Comparison of ENCODE assay signal across 17 cellular contexts in genomic region chr11:104256525-104256924, GRCh38.
DNase-seq lines count a peak whose midpoint lies in the region; ATAC-seq, FAIRE-seq and TF ChIP-seq lines count a peak whose summit lies in the region.
"Had no signal": no experiment of that assay in that cellular context is flagged by ENCODE, and none has a peak within 500 bp of the region (broad histone marks: within the 10 kb centered on the region; RNA-seq: fewer than 3 reads in every experiment).

No MANE protein-coding gene starts in this region.

- H3K79me1 ChIP-seq in H1 (ENCODE audit: low read depth, low read length): no peaks in the 10 kb centered on the region

- H3K4ac ChIP-seq in H1 (replicated peaks; ENCODE audit: insufficient read length, low read depth, low read length): no peak overlapping the region

- no peaks in the 10 kb centered on the region for H3K27me3 ChIP-seq in OCI-LY3 (ENCODE audit: low read depth, low read length)
- no peaks in the 10 kb centered on the region for H3K27me3 ChIP-seq in H1 (replicated peaks in 1 of 4; ENCODE audit: control insufficient read depth in 3 of 4, extremely low read depth in 1 of 4, insufficient read depth in 3 of 4, low read length in 3 of 4)
- H3K27me3 ChIP-seq: stomach had no signal

- H3K36me3 ChIP-seq in OCI-LY3 (replicated peaks; ENCODE audit: low read depth, low read length): no peaks in the 10 kb centered on the region
- no peaks in the 10 kb centered on the region for H3K36me3 ChIP-seq in H1 (ENCODE audit: control insufficient read depth in 2 of 4, insufficient read depth in 4 of 4, low read length in 3 of 4)
- H3K36me3 ChIP-seq: stomach had no signal

- H3K79me2 ChIP-seq in OCI-LY3 (ENCODE audit: low read length) (no peaks in the 10 kb centered on the region), H1 (ENCODE audit: control insufficient read depth in 1 of 2, insufficient read depth in 2 of 2, low read length in 2 of 2) (no peaks in the 10 kb centered on the region)

- H3K4me3 ChIP-seq in OCI-LY3 (ENCODE audit: low read length) (no peak overlapping the region), H1 (ENCODE audit: extremely low read depth in 1 of 4, insufficient read depth in 2 of 4, low read depth in 3 of 4, low read length in 4 of 4) (no peak overlapping the region)
- H3K4me3 ChIP-seq: A549, stomach had no signal

- POLR2A ChIA-PET in H1 (lab: Charles Lee; ENCODE audit: partially characterized antibody): no interaction called here

- H3K4me2 ChIP-seq in OCI-LY3 (ENCODE audit: low read length) (no peak overlapping the region), H1 (ENCODE audit: insufficient read depth in 1 of 2, low read depth in 2 of 2, low read length in 2 of 2) (no peak overlapping the region)
- H3K4me2 ChIP-seq: A549 had no signal

- H2AK5ac ChIP-seq in H1 (ENCODE audit: low read depth, low read length): no peak overlapping the region

- peaks cover 9% of the 10 kb centered on the region for H3K4me1 ChIP-seq in OCI-LY3 (ENCODE audit: low read length)
- no peaks in the 10 kb centered on the region for H3K4me1 ChIP-seq in H1 (replicated peaks in 1 of 4; ENCODE audit: control insufficient read depth in 3 of 4, insufficient read depth in 4 of 4, low read length in 3 of 4)
- H3K4me1 ChIP-seq: A549, stomach had no signal

- H3K9ac ChIP-seq in OCI-LY3 (ENCODE audit: low read length) (no peak overlapping the region), H1 (replicated peaks in 1 of 4; ENCODE audit: extremely low read depth in 1 of 4, low read depth in 3 of 4, low read length in 3 of 4) (no peak overlapping the region)

- peak; percentile 27 to 30; a peak in 2 of 4 replicates for TF ChIP-seq RAD21 in H1 (IDR thresholded peaks at IDR 0.05 in 1 of 2, conservative IDR thresholded peaks at IDR 0.05 in 1 of 2; ENCODE audit: low read depth in 2 of 2, low read length in 2 of 2)

- H3K14ac ChIP-seq in H1 (ENCODE audit: insufficient read length): no peak overlapping the region

- H3K23me2 ChIP-seq in H1 (ENCODE audit: low read depth, low read length): no peaks in the 10 kb centered on the region; the same call in 1 of the 2 replicates

- peak; percentile 2 for DNase-seq in NCI-H82 (lab: John Stamatoyannopoulos, UW)
- no peak for DNase-seq in NCI-H82 treated with DMSO at 0.1 percent for 48 hours (lab: John Stamatoyannopoulos, UW; ENCODE audit: unreplicated experiment)
- DNase-seq in H1 (ENCODE audit: low read depth in 1 of 2, low spot score in 2 of 2): no peak
- peak; percentile 4 for DNase-seq in renal cortical epithelial cell (ENCODE audit: low read depth)
- DNase-seq in NCI-H1694 (lab: John Stamatoyannopoulos, UW): no peak
- no peak for DNase-seq in activated CD4-positive, alpha-beta T cell treated with anti-CD3 and anti-CD28 coated beads, Interleukin-2, amount 50 U/mL, for 1 hour
- DNase-seq: activated CD8-positive, alpha-beta memory T cell treated with anti-CD3 and anti-CD28 coated beads, Interleukin-2, amount 10 ng/mL, durations not matched to agents 7 days and 5 days; activated naive CD8-positive, alpha-beta T cell treated with anti-CD3 and anti-CD28 coated beads, Interleukin-2, amount 50 U/mL, for 24 hours; DMS79; NCI-H1105 treated with DMSO at 0.1 percent for 48 hours; stimulated activated CD4-positive, alpha-beta T cell treated with anti-CD3 and anti-CD28 coated beads, Interleukin-2, amount 100 ng/mL, for 24 hours; stomach; T-helper 2 cell had no signal

- H2BK15ac ChIP-seq in H1 (ENCODE audit: low read length): no peak overlapping the region

- CTCF ChIA-PET in H1 (lab: Charles Lee; ENCODE audit: partially characterized antibody): interaction anchor here (0.7 to 2.1 kb wide), 9 partner anchors 8 to 1607 kb away, joined by 3 to 7 read pairs (median 4); no protein-coding TSS in a partner anchor

- H4K5ac ChIP-seq in H1 (ENCODE audit: insufficient read length, low read depth, low read length): no peak overlapping the region

- H2BK5ac ChIP-seq in H1 (ENCODE audit: low read depth, low read length): no peak overlapping the region

- peak; percentile 42 for TF ChIP-seq CTCF in OCI-LY3 (IDR thresholded peaks at IDR 0.05; ENCODE audit: low read depth, low read length)
- peak in 1 of 3 experiments; percentile 27; a peak in 2 of 4 replicates for TF ChIP-seq CTCF in H1 (IDR thresholded peaks at IDR 0.05; ENCODE audit: control extremely low read depth in 1 of 3, insufficient read depth in 1 of 3, low read depth in 1 of 3, low read length in 3 of 3)

- H4K20me1 ChIP-seq in OCI-LY3 (ENCODE audit: insufficient read depth, low read length): no peaks in the 10 kb centered on the region
- no peaks in the 10 kb centered on the region for H4K20me1 ChIP-seq in H1 (replicated peaks in 1 of 2; ENCODE audit: control insufficient read depth in 1 of 2, insufficient read depth in 2 of 2, low read length in 2 of 2)

- H3K56ac ChIP-seq in H1 (replicated peaks; ENCODE audit: insufficient read length, low read depth, low read length): no peak overlapping the region

- H3K9me3 ChIP-seq in OCI-LY3 (ENCODE audit: insufficient read depth, low read length) (no peaks in the 10 kb centered on the region), H1 (ENCODE audit: insufficient read depth in 2 of 2, low read depth in 1 of 2, low read length in 1 of 2) (no peaks in the 10 kb centered on the region)
- H3K9me3 ChIP-seq: A549, stomach had no signal

- no peak for TF ChIP-seq POLR2A in H1 (IDR thresholded peaks at IDR 0.05; ENCODE audit: control extremely low read depth in 1 of 2, low read depth in 2 of 2, low read length in 2 of 2)

- TF ChIP-seq EP300 in H1 (IDR thresholded peaks at IDR 0.05; ENCODE audit: borderline replicate concordance in 1 of 2, low read depth in 2 of 2, low read length in 2 of 2): no peak

- H2BK12ac ChIP-seq in H1 (ENCODE audit: low read depth, low read length): no peak overlapping the region

- no peak overlapping the region for H2BK120ac ChIP-seq in H1 (replicated peaks; ENCODE audit: low read depth, low read length)

- no peak overlapping the region for H3K27ac ChIP-seq in OCI-LY3 (ENCODE audit: low read length)
- H3K27ac ChIP-seq in H1 (ENCODE audit: low read depth, low read length): no peak overlapping the region
- H3K27ac ChIP-seq: A549, stomach had no signal

- H4K8ac ChIP-seq in H1 (ENCODE audit: extremely low read depth, insufficient read depth, low read length): no peak overlapping the region

- H4K91ac ChIP-seq in H1 (replicated peaks; ENCODE audit: insufficient read length, low read length): no peak overlapping the region

- no peak for ATAC-seq in GM21423 (IDR thresholded peaks at IDR 0.05; ENCODE audit: unreplicated experiment)
- ATAC-seq: A549; activated CD8-positive, alpha-beta memory T cell treated with anti-CD3 and anti-CD28 coated beads, Interleukin-2, amount 10 ng/mL, durations not matched to agents 7 days and 5 days; activated naive CD8-positive, alpha-beta T cell treated with anti-CD3 and anti-CD28 coated beads, Interleukin-2, amount 50 U/mL, for 24 hours had no signal

- H3K23ac ChIP-seq in H1 (ENCODE audit: insufficient read length): no peak overlapping the region

- FAIRE-seq in H1 (lab: Jason Lieb, UNC): no peak
- FAIRE-seq: A549, keratinocyte had no signal

- H3K18ac ChIP-seq in H1 (ENCODE audit: extremely low read depth, low read length): no peak overlapping the region

- 88% methylated on average over 2 of the region's 2 CpGs; no CpG with 5 or more reads in 1 of the 2 experiments for WGBS in H1 (ENCODE audit: extremely low coverage in 1 of 2, insufficient coverage in 1 of 2, insufficient read length in 1 of 2, insufficient replicate concordance in 2 of 2, low coverage in 1 of 2, low lambda C conversion rate in 2 of 2, missing lambda C conversion rate in 1 of 2), 2 experiments

- H2BK20ac ChIP-seq in H1 (ENCODE audit: low read length): no peak overlapping the region

- H2AFZ ChIP-seq in OCI-LY3 (ENCODE audit: low read depth, low read length): no peak overlapping the region
- H2AFZ ChIP-seq in H1 (ENCODE audit: low read length): no peak overlapping the region

TF ChIP-seq in H1, 55 proteins besides CTCF, POLR2A, EP300 and RAD21:
- no peak for TF ChIP-seq RBBP5 (IDR thresholded peaks at IDR 0.05; ENCODE audit: borderline replicate concordance, low read depth, low read length)
- TF ChIP-seq JUN (IDR thresholded peaks at IDR 0.05; ENCODE audit: low read depth, low read length): no peak
- TF ChIP-seq PHF8 (conservative IDR thresholded peaks at IDR 0.05; ENCODE audit: low read depth, low read length): no peak
- TF ChIP-seq RXRA (IDR thresholded peaks at IDR 0.05; ENCODE audit: insufficient read depth, low read depth, low read length): no peak
- no peak for TF ChIP-seq GTF2F1 (IDR thresholded peaks at IDR 0.05; ENCODE audit: borderline replicate concordance, low read depth, low read length)
- no peak for TF ChIP-seq NANOG (IDR thresholded peaks at IDR 0.05; ENCODE audit: insufficient read depth, low read depth, low read length, poor library complexity, severe bottlenecking)
- no peak for TF ChIP-seq SP1 (IDR thresholded peaks at IDR 0.05; ENCODE audit: low read depth, low read length)
- no peak for TF ChIP-seq BCL11A (IDR thresholded peaks at IDR 0.05; ENCODE audit: low read depth in 2 of 2, low read length in 2 of 2)

Comparison
In these comparisons a context has a peak if more than half of its experiments do, and no peak if none do; other contexts are left out.
1. DNase-seq: peak in NCI-H82 (single experiment) and renal cortical epithelial cell (single experiment); none in NCI-H82 treated with DMSO at 0.1 percent for 48 hours (single experiment), H1 (0 of 2), NCI-H1694 (single experiment) and activated CD4-positive, alpha-beta T cell treated with anti-CD3 and anti-CD28 coated beads, Interleukin-2, amount 50 U/mL, for 1 hour (single experiment).